ENCODE assay signal across 25 cellular contexts in the genomic region with DNA sequence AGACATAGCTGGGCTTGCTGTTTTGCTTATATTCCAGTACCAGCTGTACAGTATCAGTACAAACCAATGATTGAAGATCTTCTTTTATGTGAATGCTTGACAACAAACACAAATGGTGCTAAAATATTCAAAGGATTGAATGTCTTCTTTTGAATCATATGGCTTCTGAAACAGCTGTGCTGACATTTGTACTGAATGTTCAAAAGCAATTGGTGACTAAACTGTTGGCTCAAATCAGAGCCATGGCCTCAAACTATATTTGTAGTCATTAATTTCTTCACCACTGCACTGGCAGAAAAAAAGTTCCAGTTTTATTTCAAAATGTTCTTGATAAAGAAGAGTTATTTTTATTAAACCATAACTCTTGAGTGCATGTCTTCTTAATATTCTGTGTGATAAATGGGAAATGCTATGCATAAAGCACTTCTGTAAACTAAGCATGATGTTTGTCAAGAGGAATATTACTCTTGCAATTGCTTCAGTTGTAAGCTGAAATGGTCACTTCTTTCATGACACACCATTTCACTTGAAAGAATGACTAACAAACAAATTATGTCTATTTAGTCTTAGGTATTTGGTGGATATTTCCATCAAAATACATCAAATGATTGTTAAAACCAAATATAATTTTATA. TPM values are rescaled to one million over a fixed set of nuclear protein-coding genes. Genes with fewer than 3 reads are reported as not detected.
DNase-seq lines count a peak whose midpoint lies in the region; FAIRE-seq and TF ChIP-seq lines count a peak whose summit lies in the region.
"Had no signal": no experiment of that assay in that cellular context is flagged by ENCODE, and none has a peak within 500 bp of the region (broad histone marks: within the 10 kb centered on the region; RNA-seq: fewer than 3 reads in every experiment).

No MANE protein-coding gene starts in this region.

- no peaks in the 10 kb centered on the region for H3K9me3 Mint-ChIP-seq in activated CD4-positive, alpha-beta T cell treated with anti-CD3 and anti-CD28 coated beads, Interleukin-2, amount 10 ng/mL, durations not matched to agents 7 days and 5 days
- H3K9me3 Mint-ChIP-seq: CD4-positive, alpha-beta memory T cell; HFFc6 had no signal

- peaks cover 6% of the 10 kb centered on the region for H3K27me3 Mint-ChIP-seq in activated CD4-positive, alpha-beta T cell treated with anti-CD3 and anti-CD28 coated beads, Interleukin-2, amount 10 ng/mL, durations not matched to agents 7 days and 5 days
- H3K27me3 Mint-ChIP-seq: CD4-positive, alpha-beta memory T cell had no signal

- H3K27ac Mint-ChIP-seq in activated CD4-positive, alpha-beta T cell treated with anti-CD3 and anti-CD28 coated beads, Interleukin-2, amount 10 ng/mL, durations not matched to agents 7 days and 5 days = no peak overlapping the region
- H3K27ac Mint-ChIP-seq: CD4-positive, alpha-beta memory T cell; HFFc6 had no signal

- no peak for FAIRE-seq in GM12891 (lab: Jason Lieb, UNC)

- H3K36me3 Mint-ChIP-seq in activated CD4-positive, alpha-beta T cell treated with anti-CD3 and anti-CD28 coated beads, Interleukin-2, amount 10 ng/mL, durations not matched to agents 7 days and 5 days (ENCODE audit: low read depth) = no peaks in the 10 kb centered on the region
- H3K36me3 Mint-ChIP-seq: CD4-positive, alpha-beta memory T cell had no signal

- DNase-seq in Ammon's horn (ENCODE audit: low spot score) = peak; percentile 29
- peak; percentile 34 for DNase-seq in NCI-H69 (lab: John Stamatoyannopoulos, UW)
- peak; percentile 9 for DNase-seq in fibroblast of the aortic adventitia (ENCODE audit: low read depth)
- DNase-seq in skeletal muscle cell (ENCODE audit: low read depth) = peak; percentile 7
- DNase-seq in cerebellar cortex (ENCODE audit: low spot score) = no peak
- DNase-seq in GM12891 (ENCODE audit: insufficient read length, low spot score) = no peak
- DNase-seq in activated CD4-positive, alpha-beta T cell treated with anti-CD3 and anti-CD28 coated beads, Interleukin-2, amount 10 ng/mL, durations not matched to agents 7 days and 5 days = no peak
- DNase-seq: AML-193; C1 segment of cervical spinal cord; CD4-positive, alpha-beta memory T cell; COR-L47; GOT3; HFFc6; KBM-7; MG63; NCI-H1105 treated with DMSO at 0.1 percent for 48 hours; NCI-H146; NCI-H2029 treated with DMSO at 0.1 percent for 48 hours; NCI-H226; NCI-H510A; NCI-H748 treated with DMSO at 0.1 percent for 48 hours; NK-92 treated with Interleukin-12 subunit alpha and Interleukin-12 subunit beta, amount 100 ng/mL, for 24 hours; PC-3; SJCRH30 had no signal

- no peaks in the 10 kb centered on the region for H3K4me1 Mint-ChIP-seq in activated CD4-positive, alpha-beta T cell treated with anti-CD3 and anti-CD28 coated beads, Interleukin-2, amount 10 ng/mL, durations not matched to agents 7 days and 5 days
- H3K4me1 Mint-ChIP-seq: CD4-positive, alpha-beta memory T cell had no signal

- POLR2A ChIA-PET in activated CD4-positive, alpha-beta T cell treated with anti-CD3 and anti-CD28 coated beads, Interleukin-2, amount 10 ng/mL, durations not matched to agents 7 days and 5 days (lab: Charles Lee) = no interaction called here

- no peak for TF ChIP-seq CTCF in fibroblast of the aortic adventitia (IDR thresholded peaks at IDR 0.05; ENCODE audit: insufficient read depth, low read length)

- no peak overlapping the region for H3K4me3 Mint-ChIP-seq in activated CD4-positive, alpha-beta T cell treated with anti-CD3 and anti-CD28 coated beads, Interleukin-2, amount 10 ng/mL, durations not matched to agents 7 days and 5 days
- H3K4me3 Mint-ChIP-seq: CD4-positive, alpha-beta memory T cell; HFFc6 had no signal

- CTCF ChIA-PET in activated CD4-positive, alpha-beta T cell treated with anti-CD3 and anti-CD28 coated beads, Interleukin-2, amount 10 ng/mL, durations not matched to agents 7 days and 5 days (lab: Charles Lee) = no interaction called here

- H3K4me3 ChIP-seq in fibroblast of the aortic adventitia (ENCODE audit: low read depth, low read length) (no peak overlapping the region), skeletal muscle cell (ENCODE audit: low read depth, low read length) (no peak overlapping the region)
- H3K4me3 ChIP-seq: HAP-1, MG63, SJCRH30 had no signal

- no peak for TF ChIP-seq POLR2A in GM12891 (IDR thresholded peaks at IDR 0.05; ENCODE audit: low read depth, low read length)

TF ChIP-seq in GM12891, 5 proteins besides CTCF, POLR2A, EP300 and RAD21:
- TF ChIP-seq TAF1 (IDR thresholded peaks at IDR 0.05; ENCODE audit: low read depth, low read length) (no peak), SPI1 (IDR thresholded peaks at IDR 0.05; ENCODE audit: low read depth, low read length) (no peak), POLR2AphosphoS5 (IDR thresholded peaks at IDR 0.05; ENCODE audit: low read depth, low read length) (no peak), PAX5 (IDR thresholded peaks at IDR 0.05; ENCODE audit: insufficient read depth, low read length, severe bottlenecking) (no peak), POU2F2 (IDR thresholded peaks at IDR 0.05; ENCODE audit: low read depth, low read length) (no peak)

RNA-seq across cellular contexts. Expression of gene CENPW, which starts 45.9 kb away (rescaled TPM):
- 13.7 and 55.9 TPM in 2 replicates for total RNA-seq in fibroblast of the aortic adventitia (ENCODE audit: low replicate concordance)
- polyA plus RNA-seq in GM12891 (2012; ENCODE audit: low read depth, missing spikeins) = 39.4 TPM
- total RNA-seq in activated CD4-positive, alpha-beta T cell treated with anti-CD3 and anti-CD28 coated beads, Interleukin-2, amount 10 ng/mL, durations not matched to agents 7 days and 5 days = 10 to 100 TPM; 48.5 to 58.9 TPM

Comparison
In these comparisons a context has a peak if more than half of its experiments do, and no peak if none do; other contexts are left out.
1. DNase-seq: peak in Ammon's horn (single experiment), NCI-H69 (single experiment), fibroblast of the aortic adventitia (single experiment) and skeletal muscle cell (single experiment); none in cerebellar cortex (single experiment), GM12891 (single experiment) and activated CD4-positive, alpha-beta T cell treated with anti-CD3 and anti-CD28 coated beads, Interleukin-2, amount 10 ng/mL, durations not matched to agents 7 days and 5 days (single experiment).